Comparison of ENCODE assay signal across 24 cellular contexts in the genomic region with DNA sequence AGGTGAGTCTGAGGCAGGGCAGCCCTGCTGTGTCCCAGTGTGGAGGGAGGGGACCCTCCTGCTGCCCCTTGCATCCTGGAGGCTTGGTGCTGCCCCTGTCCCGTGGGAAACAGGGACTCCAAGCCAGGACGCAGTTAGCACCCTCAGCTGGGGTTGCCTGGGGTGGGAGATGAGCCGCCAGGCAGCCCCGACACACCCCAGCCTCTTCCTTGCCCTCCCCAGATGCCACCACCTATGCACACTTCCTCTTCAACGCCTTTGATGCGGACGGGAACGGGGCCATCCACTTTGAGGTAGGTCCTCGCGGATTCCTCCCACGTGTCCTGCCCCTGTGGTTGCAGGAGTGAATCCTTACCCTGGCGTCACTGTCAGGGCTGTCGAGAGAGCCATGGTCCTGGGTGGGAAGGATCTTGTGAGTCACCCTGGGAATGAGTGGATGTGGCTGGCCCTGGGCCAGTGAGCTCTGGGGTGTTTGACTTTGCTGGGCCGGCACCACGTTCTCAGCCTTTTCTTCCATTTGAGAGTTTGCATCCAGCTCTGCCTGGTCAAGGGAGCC. TPM values are rescaled to one million over a fixed set of nuclear protein-coding genes. Genes with fewer than 3 reads are reported as not detected.
DNase-seq lines count a peak whose midpoint lies in the region; ATAC-seq and TF ChIP-seq lines count a peak whose summit lies in the region.
"Had no signal": no experiment of that assay in that cellular context is flagged by ENCODE, and none has a peak within 500 bp of the region (broad histone marks: within the 10 kb centered on the region; RNA-seq: fewer than 3 reads in every experiment).

No MANE protein-coding gene starts in this region.

- H3K4me1 ChIP-seq in lower lobe of right lung = no peaks in the 10 kb centered on the region
- H3K4me1 ChIP-seq: adrenal gland, vagina had no signal

- peak overlapping the region; percentile 3 for H3K27ac ChIP-seq in angular gyrus (ENCODE audit: low read depth, low read length)
- H3K27ac ChIP-seq in lower lobe of right lung = no peak overlapping the region
- H3K27ac ChIP-seq: adrenal gland, cardiac muscle cell, hepatocyte, KMS-11, vagina had no signal

- no peaks in the 10 kb centered on the region for H3K4me1 Mint-ChIP-seq in activated T-helper 2 cell treated with anti-CD3 and anti-CD28 coated beads, Interferon-gamma antibody, Interleukin-2, Interleukin-4, amounts not matched to agents 10 μg/mL and 5 μg/mL and 100 μg/mL, durations not matched to agents 14 hours and 24 hours and 36 hours (ENCODE audit: low read depth)

- TF ChIP-seq CTCF in lower lobe of right lung (IDR thresholded peaks at IDR 0.05) = no peak

- peaks cover 6% of the 10 kb centered on the region for H3K27me3 Mint-ChIP-seq in activated T-helper 2 cell treated with anti-CD3 and anti-CD28 coated beads, Interferon-gamma antibody, Interleukin-2, Interleukin-4, amounts not matched to agents 10 μg/mL and 5 μg/mL and 100 μg/mL, durations not matched to agents 14 hours and 24 hours and 36 hours (ENCODE audit: low read depth)

- DNase-seq in A172 (ENCODE audit: low spot score) (peak; percentile 10), ELR (ENCODE audit: low read depth) (peak; percentile 19), lower lobe of right lung (peak; percentile 36), nucleus accumbens (lab: John Stamatoyannopoulos, UW) (no peak)
- no peak for DNase-seq in activated T-helper 2 cell treated with anti-CD3 and anti-CD28 coated beads, Interferon-gamma antibody, Interleukin-2, Interleukin-4, amounts not matched to agents 10 μg/mL and 5 μg/mL and 100 μg/mL, durations not matched to agents 14 hours and 24 hours and 36 hours (ENCODE audit: low spot score)
- DNase-seq: ACHN; activated CD4-positive, CD25-positive, alpha-beta regulatory T cell treated with anti-CD3 and anti-CD28 coated beads, Interleukin-2, amount 50 U/mL, for 72 hours; activated CD8-positive, alpha-beta T cell treated with anti-CD3 and anti-CD28 coated beads for 36 hours; activated naive CD4-positive, alpha-beta T cell; activated T-cell treated with anti-CD3 and anti-CD28 coated beads, Interleukin-2, amount 50 U/mL, for 1 hour; CD4-positive, CD25-positive, alpha-beta regulatory T cell; GDM1; HCEC 1CT; NCI-H146; NCI-H526; stimulated activated CD4-positive, alpha-beta T cell treated with anti-CD3 and anti-CD28 coated beads, Interleukin-15, amount 100 ng/mL, for 24 hours had no signal

- H3K36me3 ChIP-seq in lower lobe of right lung = no peaks in the 10 kb centered on the region
- H3K36me3 ChIP-seq: adrenal gland, cardiac muscle cell had no signal

- H3K4me3 Mint-ChIP-seq in activated T-helper 2 cell treated with anti-CD3 and anti-CD28 coated beads, Interferon-gamma antibody, Interleukin-2, Interleukin-4, amounts not matched to agents 10 μg/mL and 5 μg/mL and 100 μg/mL, durations not matched to agents 14 hours and 24 hours and 36 hours (ENCODE audit: low read depth) = no peak overlapping the region
- H3K4me3 Mint-ChIP-seq: activated CD8-positive, alpha-beta T cell treated with anti-CD3 and anti-CD28 coated beads for 36 hours; CD4-positive, CD25-positive, alpha-beta regulatory T cell had no signal

- H3K9me3 ChIP-seq in lower lobe of right lung = no peaks in the 10 kb centered on the region
- H3K9me3 ChIP-seq: adrenal gland, vagina had no signal

- no peak overlapping the region for H3K4me3 ChIP-seq in lower lobe of right lung
- H3K4me3 ChIP-seq: adrenal gland, cardiac muscle cell, hepatocyte, vagina had no signal

- no peaks in the 10 kb centered on the region for H3K9me3 Mint-ChIP-seq in activated T-helper 2 cell treated with anti-CD3 and anti-CD28 coated beads, Interferon-gamma antibody, Interleukin-2, Interleukin-4, amounts not matched to agents 10 μg/mL and 5 μg/mL and 100 μg/mL, durations not matched to agents 14 hours and 24 hours and 36 hours

- no peaks in the 10 kb centered on the region for H3K27me3 ChIP-seq in lower lobe of right lung (ENCODE audit: low read depth)
- H3K27me3 ChIP-seq: adrenal gland, cardiac muscle cell, hepatocyte, vagina had no signal

- intact Hi-C loops in lower lobe of right lung (cut with DNase I) = no loop called here
- intact Hi-C loops in activated T-helper 2 cell treated with anti-CD3 and anti-CD28 coated beads, Interferon-gamma antibody, Interleukin-2, Interleukin-4, amounts not matched to agents 10 μg/mL and 5 μg/mL and 100 μg/mL, durations not matched to agents 14 hours and 24 hours and 36 hours (cut with micrococcal nuclease) = no loop called here

- H3K36me3 Mint-ChIP-seq in activated T-helper 2 cell treated with anti-CD3 and anti-CD28 coated beads, Interferon-gamma antibody, Interleukin-2, Interleukin-4, amounts not matched to agents 10 μg/mL and 5 μg/mL and 100 μg/mL, durations not matched to agents 14 hours and 24 hours and 36 hours (ENCODE audit: low read depth) = no peaks in the 10 kb centered on the region
- H3K36me3 Mint-ChIP-seq: CD4-positive, CD25-positive, alpha-beta regulatory T cell had no signal

- no peak for ATAC-seq in lower lobe of right lung
- no peak for ATAC-seq in HG03135 (IDR thresholded peaks at IDR 0.05; ENCODE audit: unreplicated experiment)
- ATAC-seq in HG03460 (IDR thresholded peaks at IDR 0.05; ENCODE audit: unreplicated experiment) = no peak
- ATAC-seq: activated CD8-positive, alpha-beta T cell treated with anti-CD3 and anti-CD28 coated beads for 36 hours had no signal

- no peak overlapping the region for H3K27ac Mint-ChIP-seq in activated T-helper 2 cell treated with anti-CD3 and anti-CD28 coated beads, Interferon-gamma antibody, Interleukin-2, Interleukin-4, amounts not matched to agents 10 μg/mL and 5 μg/mL and 100 μg/mL, durations not matched to agents 14 hours and 24 hours and 36 hours
- H3K27ac Mint-ChIP-seq: activated CD8-positive, alpha-beta T cell treated with anti-CD3 and anti-CD28 coated beads for 36 hours; CD4-positive, CD25-positive, alpha-beta regulatory T cell had no signal

RNA-seq across cellular contexts. Expression of a gene that starts 27.5 kb away (rescaled TPM):
- 43.5 and 55.3 TPM in 2 replicates for total RNA-seq in A172 (2014; rRNA removed; shearing (Covaris generic))
- 19.4 TPM for total RNA-seq in lower lobe of right lung
- 32.5 and 40.3 TPM in 2 replicates for total RNA-seq in activated T-helper 2 cell treated with anti-CD3 and anti-CD28 coated beads, Interferon-gamma antibody, Interleukin-2, Interleukin-4, amounts not matched to agents 10 μg/mL and 5 μg/mL and 100 μg/mL, durations not matched to agents 14 hours and 24 hours and 36 hours

Comparison
In these comparisons a context has a peak if more than half of its experiments do, and no peak if none do; other contexts are left out.
1. DNase-seq: peak in A172 (single experiment), ELR (single experiment) and lower lobe of right lung (single experiment); none in nucleus accumbens (0 of 56) and activated T-helper 2 cell treated with anti-CD3 and anti-CD28 coated beads, Interferon-gamma antibody, Interleukin-2, Interleukin-4, amounts not matched to agents 10 μg/mL and 5 μg/mL and 100 μg/mL, durations not matched to agents 14 hours and 24 hours and 36 hours (single experiment).